In the genomic region with DNA sequence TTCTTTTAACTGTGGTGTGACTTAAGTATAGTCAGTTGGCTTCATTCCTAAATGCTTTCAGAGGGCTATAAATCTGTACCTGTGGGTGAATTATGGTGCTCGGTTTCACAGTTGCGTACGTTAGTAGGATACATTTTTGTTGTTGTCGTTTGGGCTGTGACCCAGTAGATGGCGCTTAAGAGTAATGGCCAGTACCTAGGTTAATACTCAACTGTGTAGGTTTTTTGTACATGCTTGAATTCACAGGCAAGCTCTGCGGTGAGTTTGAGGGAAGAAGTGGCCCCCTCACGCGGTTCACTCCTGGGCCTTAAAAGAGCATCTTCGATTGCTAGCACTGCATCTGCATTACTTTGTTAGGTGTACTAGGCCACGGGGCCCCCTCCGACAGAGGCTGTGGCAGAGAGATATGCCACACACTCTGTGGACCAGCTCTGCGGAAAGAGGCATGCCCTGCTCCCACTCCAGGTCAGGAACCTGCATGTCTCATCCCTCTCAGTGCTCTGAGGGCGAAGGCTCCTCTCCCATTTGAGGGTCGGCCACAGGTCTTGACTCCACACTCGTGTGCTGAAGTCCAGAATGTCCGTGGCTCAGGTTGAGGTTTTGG, we compare ENCODE assay signal across 7 cellular contexts.
A peak's percentile ranks its signal among the peaks of the same experiment; 100 is the strongest.
DNase-seq lines count a peak whose midpoint lies in the region; ATAC-seq lines count a peak whose summit lies in the region.
"Not testable (repeated sequence)": the region's sequence is repeated elsewhere in the genome, so short reads cannot be mapped to it uniquely, and the experiment has no call there.

No MANE protein-coding gene starts in this region.

- H3K4me3 Mint-ChIP-seq in central memory CD8-positive, alpha-beta T cell; stimulated activated naive CD8-positive, alpha-beta T cell treated with anti-CD3 and anti-CD28 coated beads, Interleukin-15, amount 100 ng/mL, for 72 hours: not testable (repeated sequence)

- DNase-seq in central memory CD8-positive, alpha-beta T cell (ENCODE audit: low spot score in 2 of 2); stimulated activated naive CD8-positive, alpha-beta T cell treated with anti-CD3 and anti-CD28 coated beads, Interleukin-15, amount 100 ng/mL, for 72 hours: not testable (repeated sequence)

- not testable (repeated sequence) for H3K27ac Mint-ChIP-seq in central memory CD8-positive, alpha-beta T cell (ENCODE audit: low read depth); stimulated activated naive CD8-positive, alpha-beta T cell treated with anti-CD3 and anti-CD28 coated beads, Interleukin-15, amount 100 ng/mL, for 72 hours

- not testable (repeated sequence) for H3K27me3 Mint-ChIP-seq in central memory CD8-positive, alpha-beta T cell; stimulated activated naive CD8-positive, alpha-beta T cell treated with anti-CD3 and anti-CD28 coated beads, Interleukin-15, amount 100 ng/mL, for 72 hours

- H3K4me1 Mint-ChIP-seq in central memory CD8-positive, alpha-beta T cell; stimulated activated naive CD8-positive, alpha-beta T cell treated with anti-CD3 and anti-CD28 coated beads, Interleukin-15, amount 100 ng/mL, for 72 hours: not testable (repeated sequence)

- H3K36me3 Mint-ChIP-seq in central memory CD8-positive, alpha-beta T cell (ENCODE audit: insufficient read depth): not testable (repeated sequence)

- peak; percentile 85 for ATAC-seq in GM18868 (IDR thresholded peaks at IDR 0.05; ENCODE audit: unreplicated experiment)
- peak; percentile 95 for ATAC-seq in GM21390 (IDR thresholded peaks at IDR 0.05; ENCODE audit: unreplicated experiment)
- ATAC-seq in HG02610 (IDR thresholded peaks at IDR 0.05; ENCODE audit: unreplicated experiment): peak; percentile 63
- ATAC-seq in HG02884 (IDR thresholded peaks at IDR 0.05; ENCODE audit: unreplicated experiment): peak; percentile 70
- ATAC-seq in HG03439 (IDR thresholded peaks at IDR 0.05; ENCODE audit: unreplicated experiment): peak; percentile 46
- peak; percentile 43 for ATAC-seq in central memory CD8-positive, alpha-beta T cell (replicated peaks; ENCODE audit: extremely low read depth, poor library complexity, severe bottlenecking)
- ATAC-seq in stimulated activated naive CD8-positive, alpha-beta T cell treated with anti-CD3 and anti-CD28 coated beads, Interleukin-15, amount 100 ng/mL, for 72 hours: peak; percentile 64

- H3K9me3 Mint-ChIP-seq in central memory CD8-positive, alpha-beta T cell; stimulated activated naive CD8-positive, alpha-beta T cell treated with anti-CD3 and anti-CD28 coated beads, Interleukin-15, amount 100 ng/mL, for 72 hours: not testable (repeated sequence)

Comparison
In these comparisons a context has a peak if more than half of its experiments do, and no peak if none do; other contexts are left out.
1. ATAC-seq: peak in every context shown above with its lines; median percentile 95 in GM21390; 85 in GM18868; 70 in HG02884; 64 in stimulated activated naive CD8-positive, alpha-beta T cell treated with anti-CD3 and anti-CD28 coated beads, Interleukin-15, amount 100 ng/mL, for 72 hours; 63 in HG02610; 46 in HG03439; 43 in central memory CD8-positive, alpha-beta T cell.